In the genomic region with DNA sequence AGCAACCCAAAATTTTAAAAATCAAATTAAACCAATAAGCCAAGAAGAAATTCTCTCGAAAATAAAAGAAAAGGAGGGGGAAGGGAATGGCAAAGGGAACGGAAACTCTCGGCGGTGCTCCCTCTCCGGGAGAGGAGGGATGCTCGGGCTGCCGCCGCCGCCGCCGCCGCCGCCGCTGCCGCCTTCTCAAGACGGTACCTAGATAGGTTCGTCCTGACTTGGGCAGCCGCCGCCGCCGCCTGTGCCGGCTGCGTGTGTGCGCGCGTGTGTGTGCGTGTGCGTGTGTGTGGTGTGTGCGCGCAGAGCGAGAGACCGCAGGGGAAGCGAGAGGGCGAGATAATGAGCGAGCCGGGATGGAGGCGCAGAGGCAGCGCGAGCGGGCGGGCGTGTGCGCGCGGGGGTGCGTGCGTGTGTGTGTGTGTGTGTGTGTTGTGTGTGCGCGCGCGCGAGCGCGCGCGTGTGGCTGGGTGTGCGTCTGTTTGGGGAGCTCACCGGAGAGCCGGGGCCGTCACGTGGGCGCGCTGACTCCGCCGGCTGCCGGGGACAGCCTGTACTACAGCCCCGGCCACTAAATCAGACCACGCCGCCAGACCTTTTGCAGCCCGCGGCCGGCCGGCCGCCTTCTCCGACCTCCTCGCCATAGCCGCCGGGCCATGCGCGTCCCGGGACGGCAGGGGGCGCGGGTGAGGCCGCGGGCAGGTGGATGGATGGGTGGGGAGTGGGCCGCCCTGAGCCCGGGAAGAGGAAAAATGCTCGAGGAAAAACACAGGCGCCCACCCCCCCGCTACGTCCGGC, we compare ENCODE assay signal across 8 cellular contexts.
DNase-seq lines count a peak whose midpoint lies in the region; ATAC-seq and TF ChIP-seq lines count a peak whose summit lies in the region.

No MANE protein-coding gene starts in this region.

- DNase-seq in AG08395 (ENCODE audit: low spot score) (peak; percentile 79), NCI-H510A (lab: John Stamatoyannopoulos, UW) (peak; percentile 70), lower lobe of right lung (peak; percentile 79)
- DNase-seq in activated CD4-positive, alpha-beta T cell treated with anti-CD3 and anti-CD28 coated beads, Interleukin-2, amount 50 U/mL, for 48 hours: peak; percentile 56 to 65
- DNase-seq in effector CD4-positive, alpha-beta T cell: peak; percentile 34
- peak; percentile 43 to 61 for DNase-seq in stimulated activated CD4-positive, alpha-beta T cell treated with anti-CD3 and anti-CD28 coated beads, Interleukin-4, amount 100 ng/mL, for 4 hours

- peak overlapping the region; percentile 9 for H3K27ac ChIP-seq in lower lobe of right lung

- H3K36me3 ChIP-seq in lower lobe of right lung: no peaks in the 10 kb centered on the region

- H3K4me1 ChIP-seq in lower lobe of right lung: peaks cover 25% of the 10 kb centered on the region

- no peaks in the 10 kb centered on the region for H3K9me3 ChIP-seq in lower lobe of right lung

- H3K27me3 ChIP-seq in lower lobe of right lung (ENCODE audit: low read depth): peaks cover 52% of the 10 kb centered on the region

- peak; percentile 43 for ATAC-seq in GM18873 (IDR thresholded peaks at IDR 0.05; ENCODE audit: low FRiP score, unreplicated experiment)
- peak; percentile 52 for ATAC-seq in HG03196 (IDR thresholded peaks at IDR 0.05; ENCODE audit: unreplicated experiment)
- ATAC-seq in lower lobe of right lung: peak; percentile 89 to 90

- intact Hi-C loops in lower lobe of right lung (cut with DNase I): no loop called here

- no peak for TF ChIP-seq CTCF in lower lobe of right lung (IDR thresholded peaks at IDR 0.05)

- H3K4me3 ChIP-seq in lower lobe of right lung: peak overlapping the region; percentile 67

Comparison
In these comparisons a context has a peak if more than half of its experiments do, and no peak if none do; other contexts are left out.
1. Peak in every context shown above with its lines: DNase-seq, ATAC-seq, H3K4me3 ChIP-seq and H3K27ac ChIP-seq.